Comparison of ENCODE assay signal across 10 cellular contexts in genomic region chr2:168002021-168002553, GRCh38.
DNase-seq lines count a peak whose midpoint lies in the region; ATAC-seq, FAIRE-seq and TF ChIP-seq lines count a peak whose summit lies in the region.
"Had no signal": no experiment of that assay in that cellular context is flagged by ENCODE, and none has a peak within 500 bp of the region (broad histone marks: within the 10 kb centered on the region; RNA-seq: fewer than 3 reads in every experiment).

No MANE protein-coding gene starts in this region.

- no peaks in the 10 kb centered on the region for H3K4me1 ChIP-seq in astrocyte (ENCODE audit: insufficient read depth, low read length)

- H3K9me3 Mint-ChIP-seq in astrocyte (ENCODE audit: unreplicated experiment) (no peaks in the 10 kb centered on the region), progenitor cell of endocrine pancreas (ENCODE audit: low read depth) (peaks cover 3% of the 10 kb centered on the region)

- no peaks in the 10 kb centered on the region for H3K9me3 ChIP-seq in astrocyte (ENCODE audit: insufficient read depth, low read depth, low read length)

- peak overlapping the region; percentile 3 for H3K27ac Mint-ChIP-seq in astrocyte (ENCODE audit: unreplicated experiment)
- peak overlapping the region; percentile 29 for H3K27ac Mint-ChIP-seq in progenitor cell of endocrine pancreas

- H3K9ac ChIP-seq in astrocyte (ENCODE audit: low read length): no peak overlapping the region

- no peaks in the 10 kb centered on the region for H3K27me3 ChIP-seq in astrocyte (ENCODE audit: insufficient read depth, low read length)

- H3K4me3 ChIP-seq in astrocyte (ENCODE audit: insufficient read depth, low read depth, low read length): no peak overlapping the region

- H3K4me1 Mint-ChIP-seq in astrocyte (ENCODE audit: low read depth, unreplicated experiment) (peaks cover 8% of the 10 kb centered on the region), progenitor cell of endocrine pancreas (ENCODE audit: low read depth) (peaks cover 11% of the 10 kb centered on the region)

- H3K79me2 ChIP-seq in astrocyte (ENCODE audit: insufficient read depth, low read length): no peaks in the 10 kb centered on the region

- no peaks in the 10 kb centered on the region for H3K27me3 Mint-ChIP-seq in astrocyte (ENCODE audit: low read depth, unreplicated experiment)
- no peaks in the 10 kb centered on the region for H3K27me3 Mint-ChIP-seq in progenitor cell of endocrine pancreas

- TF ChIP-seq CTCF in astrocyte (IDR thresholded peaks at IDR 0.05; ENCODE audit: insufficient read depth, low read depth, low read length): no peak
- no peak for TF ChIP-seq CTCF in progenitor cell of endocrine pancreas (IDR thresholded peaks at IDR 0.05; ENCODE audit: unreplicated experiment)

- peak; percentile 35 for DNase-seq in NCI-H1436 treated with DMSO at 0.1 percent for 48 hours (lab: John Stamatoyannopoulos, UW)
- no peak for DNase-seq in NCI-H1436 (lab: John Stamatoyannopoulos, UW)
- peak; percentile 56 for DNase-seq in astrocyte (ENCODE audit: low read depth)
- DNase-seq in progenitor cell of endocrine pancreas (ENCODE audit: low spot score, unreplicated experiment): no peak
- no peak for DNase-seq in NCI-H1694 (lab: John Stamatoyannopoulos, UW)
- DNase-seq in NCI-H2107 (lab: John Stamatoyannopoulos, UW): no peak

- no peaks in the 10 kb centered on the region for H3K36me3 ChIP-seq in astrocyte (ENCODE audit: insufficient read depth, low read length)

- H3K4me2 ChIP-seq in astrocyte (ENCODE audit: low read length): peak overlapping the region; percentile 35

- H3K27ac ChIP-seq in astrocyte (ENCODE audit: low read depth, low read length): peak overlapping the region; percentile 15
- H3K27ac ChIP-seq: 22Rv1, VCaP had no signal

- H2AFZ ChIP-seq in astrocyte (ENCODE audit: low read depth, low read length): no peak overlapping the region

- no peaks in the 10 kb centered on the region for H4K20me1 ChIP-seq in astrocyte (ENCODE audit: insufficient read depth, low read length)

- H3K36me3 Mint-ChIP-seq in astrocyte (ENCODE audit: low read depth, unreplicated experiment) (peaks cover 16% of the 10 kb centered on the region), progenitor cell of endocrine pancreas (ENCODE audit: insufficient read depth) (peaks cover 22% of the 10 kb centered on the region)

- H3K4me3 Mint-ChIP-seq in astrocyte (ENCODE audit: unreplicated experiment) (no peak overlapping the region), progenitor cell of endocrine pancreas (ENCODE audit: low read depth) (no peak overlapping the region)

- no peak for FAIRE-seq in astrocyte (lab: Jason Lieb, UNC)

- peak; percentile 58 for ATAC-seq in HG03439 (IDR thresholded peaks at IDR 0.05; ENCODE audit: unreplicated experiment)
- no peak for ATAC-seq in GM19324 (IDR thresholded peaks at IDR 0.05; ENCODE audit: low FRiP score, unreplicated experiment)

Comparison
In these comparisons a context has a peak if more than half of its experiments do, and no peak if none do; other contexts are left out.
1. DNase-seq: peak in NCI-H1436 treated with DMSO at 0.1 percent for 48 hours (single experiment) and astrocyte (single experiment); none in NCI-H1436 (single experiment), progenitor cell of endocrine pancreas (single experiment), NCI-H1694 (single experiment) and NCI-H2107 (single experiment).